Comparison of ENCODE assay signal across 10 cellular contexts in genomic region chr12:62983594-62983993, GRCh38.
A peak's percentile ranks its signal among the peaks of the same experiment; 100 is the strongest.
DNase-seq lines count a peak whose midpoint lies in the region; TF ChIP-seq lines count a peak whose summit lies in the region.
"Had no signal": no experiment of that assay in that cellular context is flagged by ENCODE, and none has a peak within 500 bp of the region (broad histone marks: within the 10 kb centered on the region; RNA-seq: fewer than 3 reads in every experiment).

No MANE protein-coding gene starts in this region.

- TF ChIP-seq CTCF in 22Rv1 (IDR thresholded peaks at IDR 0.05) (peak; percentile 47), GM06990 (IDR thresholded peaks at IDR 0.05; ENCODE audit: insufficient read depth, low read length, poor library complexity, severe bottlenecking) (peak; percentile 53), OCI-LY1 (IDR thresholded peaks at IDR 0.05; ENCODE audit: low read length) (peak; percentile 37; the same call in 1 of the 2 replicates)

- H3K4me2 ChIP-seq in OCI-LY1 (ENCODE audit: low read length), result no peak overlapping the region

- no peak overlapping the region for H3K9ac ChIP-seq in OCI-LY1 (ENCODE audit: low read length)

- H3K4me3 ChIP-seq in GM06990 (replicated peaks; ENCODE audit: low read depth, low read length) (no peak overlapping the region), OCI-LY1 (ENCODE audit: low read depth, low read length, poor library complexity, severe bottlenecking) (no peak overlapping the region)

- H4K20me1 ChIP-seq in OCI-LY1 (ENCODE audit: insufficient read depth, low read length), result no peaks in the 10 kb centered on the region

- no peaks in the 10 kb centered on the region for H3K9me2 ChIP-seq in OCI-LY1 (ENCODE audit: low read depth, low read length)

- no peak overlapping the region for H2AFZ ChIP-seq in OCI-LY1 (ENCODE audit: low read length)

- H3K9me3 ChIP-seq in OCI-LY1 (ENCODE audit: low read length), result no peaks in the 10 kb centered on the region

- no peaks in the 10 kb centered on the region for H3K79me2 ChIP-seq in OCI-LY1 (ENCODE audit: insufficient read depth, low read length)

- H3F3A ChIP-seq in OCI-LY1 (ENCODE audit: insufficient read depth, low read length), result no peaks in the 10 kb centered on the region

- H3K27ac ChIP-seq in 22Rv1 (no peak overlapping the region), OCI-LY1 (ENCODE audit: low read depth, low read length, poor library complexity, severe bottlenecking) (no peak overlapping the region)

- no peaks in the 10 kb centered on the region for H3K4me1 ChIP-seq in OCI-LY1 (ENCODE audit: insufficient read depth, low read length, severe bottlenecking)

- H3K36me3 ChIP-seq in GM06990 (ENCODE audit: control insufficient read depth, insufficient read depth, low read length), result no peaks in the 10 kb centered on the region
- H3K36me3 ChIP-seq in OCI-LY1 (ENCODE audit: insufficient read depth, low read length), result no peaks in the 10 kb centered on the region

- H3K27me3 ChIP-seq in GM06990 (replicated peaks; ENCODE audit: control insufficient read depth, insufficient read depth, low read length) (no peaks in the 10 kb centered on the region), OCI-LY1 (ENCODE audit: insufficient read depth, low read length) (no peaks in the 10 kb centered on the region)

- DNase-seq in GM06990 (ENCODE audit: extremely low read depth, insufficient read length) (no peak), globus pallidus (ENCODE audit: low spot score) (peak; percentile 38), D341Med (ENCODE audit: low spot score) (no peak), NCI-H510A (lab: John Stamatoyannopoulos, UW) (no peak), NCI-H1436 treated with DMSO at 0.1 percent for 48 hours (lab: John Stamatoyannopoulos, UW) (no peak), T1000 (lab: John Stamatoyannopoulos, UW) (no peak)
- DNase-seq: naive thymus-derived CD4-positive, alpha-beta T cell; T-helper 1 cell had no signal
